In the genomic region with DNA sequence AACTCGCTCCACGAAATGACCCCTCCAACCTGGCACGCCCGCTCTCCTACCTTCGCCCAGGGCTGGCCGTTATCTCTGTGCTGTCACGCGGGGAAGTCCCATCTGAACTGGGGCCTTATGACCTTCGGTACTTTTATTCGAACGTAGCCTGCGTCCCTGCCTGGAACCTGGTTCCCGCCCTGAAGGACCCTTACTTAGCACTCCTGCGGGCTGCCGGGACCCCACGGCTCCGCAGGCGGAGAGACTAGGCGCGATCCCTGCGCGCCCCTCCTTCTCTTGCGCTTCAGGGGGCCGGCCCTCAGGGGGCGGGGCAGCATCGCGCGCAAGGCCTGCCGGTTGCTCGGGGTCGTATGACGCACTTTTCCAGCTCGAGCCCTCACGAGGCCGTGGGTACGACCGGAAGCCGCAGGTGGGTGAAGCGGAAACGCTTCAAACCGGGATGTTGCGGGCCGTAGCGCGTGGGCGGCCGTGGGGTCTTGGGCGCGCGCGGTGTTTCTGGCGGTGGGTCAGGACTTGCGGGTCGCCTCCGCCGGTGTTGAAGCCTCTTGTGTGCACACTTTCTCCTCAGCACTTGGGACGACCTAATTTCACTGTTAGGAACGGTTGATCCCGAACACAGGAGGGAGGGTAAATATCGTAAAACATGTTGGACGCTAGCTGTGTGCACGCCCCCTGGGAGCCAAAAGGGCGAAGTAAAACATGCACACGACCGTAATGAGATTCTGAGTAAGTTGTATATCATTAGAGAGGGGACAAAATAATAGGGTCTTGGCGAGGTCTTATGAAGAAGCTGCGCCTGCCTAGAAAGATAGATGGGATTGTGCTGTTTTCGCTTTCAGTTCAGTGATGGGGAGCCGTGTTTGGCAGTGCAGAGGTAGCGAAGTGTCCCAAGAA, we compare ENCODE assay signal across 7 cellular contexts.
DNase-seq lines count a peak whose midpoint lies in the region; ATAC-seq, FAIRE-seq and TF ChIP-seq lines count a peak whose summit lies in the region.

Gene LIPT1 (plus strand): TSS at position 325 of the 894 bp plus-strand sequence. CDS start 6,991 bp downstream, outside the sequence.
A gene with protein sequence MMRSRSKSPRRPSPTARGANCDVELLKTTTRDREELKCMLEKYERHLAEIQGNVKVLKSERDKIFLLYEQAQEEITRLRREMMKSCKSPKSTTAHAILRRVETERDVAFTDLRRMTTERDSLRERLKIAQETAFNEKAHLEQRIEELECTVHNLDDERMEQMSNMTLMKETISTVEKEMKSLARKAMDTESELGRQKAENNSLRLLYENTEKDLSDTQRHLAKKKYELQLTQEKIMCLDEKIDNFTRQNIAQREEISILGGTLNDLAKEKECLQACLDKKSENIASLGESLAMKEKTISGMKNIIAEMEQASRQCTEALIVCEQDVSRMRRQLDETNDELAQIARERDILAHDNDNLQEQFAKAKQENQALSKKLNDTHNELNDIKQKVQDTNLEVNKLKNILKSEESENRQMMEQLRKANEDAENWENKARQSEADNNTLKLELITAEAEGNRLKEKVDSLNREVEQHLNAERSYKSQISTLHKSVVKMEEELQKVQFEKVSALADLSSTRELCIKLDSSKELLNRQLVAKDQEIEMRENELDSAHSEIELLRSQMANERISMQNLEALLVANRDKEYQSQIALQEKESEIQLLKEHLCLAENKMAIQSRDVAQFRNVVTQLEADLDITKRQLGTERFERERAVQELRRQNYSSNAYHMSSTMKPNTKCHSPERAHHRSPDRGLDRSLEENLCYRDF (minus strand): TSS at position 300 of the 894 bp plus-strand sequence. CDS start 45,503 bp downstream, outside the sequence.

- peak within 1 kb of the TSS; percentile 87 for H3K4me3 ChIP-seq in retinal pigment epithelial cell (ENCODE audit: low read length)

- ATAC-seq in HG02973 (IDR thresholded peaks at IDR 0.05; ENCODE audit: unreplicated experiment) = peak; percentile 85

- peak; percentile 88 for DNase-seq in GM18507 (ENCODE audit: extremely low spot score, insufficient read length, low read depth)
- peak; percentile 87 to 90 for DNase-seq in NCI-H1930 (lab: John Stamatoyannopoulos, UW)
- DNase-seq in T-helper 9 cell = peak; percentile 89
- DNase-seq in astrocyte of the hippocampus (ENCODE audit: low read depth, low spot score) = peak; percentile 96
- DNase-seq in hippocampal formation (lab: John Stamatoyannopoulos, UW) = peak; percentile 72 to 83
- DNase-seq in retinal pigment epithelial cell (ENCODE audit: low read depth) = peak; percentile 70

- peak; percentile 95 for FAIRE-seq in GM18507 (lab: Jason Lieb, UNC)

- peak; percentile 33 for TF ChIP-seq CTCF in retinal pigment epithelial cell (conservative IDR thresholded peaks at IDR 0.05; ENCODE audit: low read depth, low read length)

Comparison
In these comparisons a context has a peak if more than half of its experiments do, and no peak if none do; other contexts are left out.
1. Peak in every context shown above with its lines: DNase-seq, ATAC-seq and H3K4me3 ChIP-seq.